In genomic region chr6:162211777-162212176, GRCh38 we compare ENCODE assay signal across 28 cellular contexts.
"Had no signal": no experiment of that assay in that cellular context is flagged by ENCODE, and none has a peak within 500 bp of the region (broad histone marks: within the 10 kb centered on the region; RNA-seq: fewer than 3 reads in every experiment).

No MANE protein-coding gene starts in this region.

- H3K9me3 Mint-ChIP-seq: type B pancreatic cell had no signal

- DNase-seq: stimulated activated CD4-positive, alpha-beta T cell treated with anti-CD3 and anti-CD28 coated beads, Interleukin-2, amount 100 ng/mL, for 48 hours; stimulated activated CD4-positive, alpha-beta T cell treated with anti-CD3 and anti-CD28 coated beads, Interleukin-4, amount 100 ng/mL, for 1 hour; stimulated activated CD4-positive, alpha-beta T cell treated with anti-CD3 and anti-CD28 coated beads, Interleukin-4, amount 100 ng/mL, for 24 hours; stimulated activated CD4-positive, alpha-beta T cell treated with anti-CD3 and anti-CD28 coated beads, Interleukin-4, amount 100 ng/mL, for 4 hours; stimulated activated CD8-positive, alpha-beta memory T cell treated with anti-CD3 and anti-CD28 coated beads, Interleukin-4, amount 100 ng/mL, for 48 hours; stimulated activated naive B cell treated with anti-CD40 and anti-IgM and Interleukin-4, amounts not matched to agents 10 μg/mL and 1 μg/mL and 100 μg/mL, for 72 hours; stimulated activated naive CD4-positive, alpha-beta T cell; stimulated activated naive CD4-positive, alpha-beta T cell treated with Interleukin-2 at 50 U/mL for 16 hours; stimulated activated naive CD8-positive, alpha-beta T cell treated with anti-CD3 and anti-CD28 coated beads, Interleukin-15, amount 100 ng/mL, for 72 hours; stimulated activated naive CD8-positive, alpha-beta T cell treated with anti-CD3 and anti-CD28 coated beads, Interleukin-15, Interleukin-2, amounts not matched to agents 100 U/mL and 50 U/mL, for 24 hours; stomach; substantia nigra; testis; tibial artery; transverse colon; upper lobe of left lung; upper lobe of right lung; uterus had no signal

- H3K36me3 Mint-ChIP-seq: stimulated activated effector memory CD8-positive, alpha-beta T cell treated with anti-CD3 and anti-CD28 coated beads, Interleukin-12 subunit alpha, Interleukin-12 subunit beta, amount 100 ng/mL, for 72 hours; stimulated activated memory B cell treated with anti-CD40 and anti-IgM and Interleukin-4, amounts not matched to agents 10 μg/mL and 1 μg/mL and 100 μg/mL, for 72 hours had no signal

- H3K4me1 ChIP-seq: suprapubic skin, testis, thyroid gland, tibial artery, tibial nerve, transverse colon, upper lobe of left lung, upper lobe of right lung, uterus, vagina had no signal

- H3K27me3 Mint-ChIP-seq: stimulated activated memory B cell treated with anti-CD40 and anti-IgM and Interleukin-4, amounts not matched to agents 10 μg/mL and 1 μg/mL and 100 μg/mL, for 72 hours; stimulated activated naive B cell treated with anti-CD40 and anti-IgM and Interleukin-4, amounts not matched to agents 10 μg/mL and 1 μg/mL and 100 μg/mL, for 72 hours; stimulated activated naive CD8-positive, alpha-beta T cell treated with anti-CD3 and anti-CD28 coated beads, Interleukin-15, amount 100 ng/mL, for 72 hours; stimulated activated naive CD8-positive, alpha-beta T cell treated with anti-CD3 and anti-CD28 coated beads, Interleukin-15, Interleukin-2, amounts not matched to agents 100 ng/mL and 50 ng/mL, for 24 hours; type B pancreatic cell had no signal

- ATAC-seq: stimulated activated effector memory CD8-positive, alpha-beta T cell treated with anti-CD3 and anti-CD28 coated beads, Interleukin-12 subunit alpha, Interleukin-12 subunit beta, amount 100 ng/mL, for 72 hours; stimulated activated memory B cell treated with anti-CD40 and anti-IgM and Interleukin-4, amounts not matched to agents 10 μg/mL and 1 μg/mL and 100 μg/mL, for 72 hours; stimulated activated naive B cell treated with anti-CD40 and anti-IgM and Interleukin-4, amounts not matched to agents 10 μg/mL and 1 μg/mL and 100 μg/mL, for 72 hours; stimulated activated naive CD8-positive, alpha-beta T cell treated with anti-CD3 and anti-CD28 coated beads, Interleukin-15, amount 100 ng/mL, for 72 hours; stimulated activated naive CD8-positive, alpha-beta T cell treated with anti-CD3 and anti-CD28 coated beads, Interleukin-15, Interleukin-2, amounts not matched to agents 100 U/mL and 50 U/mL, for 24 hours; upper lobe of right lung had no signal

- H3K9me3 ChIP-seq: stomach, suprapubic skin, testis, thoracic aorta, thyroid gland, tibial artery, transverse colon, upper lobe of left lung, upper lobe of right lung, uterus, vagina had no signal

- FAIRE-seq: urothelium cell line had no signal

- H3K27me3 ChIP-seq: stomach, suprapubic skin, testis, thyroid gland, tibial artery, tibial nerve, transverse colon, upper lobe of left lung, upper lobe of right lung, uterus, vagina had no signal

- H3K36me3 ChIP-seq: stomach, suprapubic skin, thoracic aorta, thyroid gland, tibial artery, tibial nerve, transverse colon, upper lobe of left lung, upper lobe of right lung, uterus, vagina had no signal

- H3K4me1 Mint-ChIP-seq: stimulated activated effector memory CD8-positive, alpha-beta T cell treated with anti-CD3 and anti-CD28 coated beads, Interleukin-12 subunit alpha, Interleukin-12 subunit beta, amount 100 ng/mL, for 72 hours; stimulated activated memory B cell treated with anti-CD40 and anti-IgM and Interleukin-4, amounts not matched to agents 10 μg/mL and 1 μg/mL and 100 μg/mL, for 72 hours; stimulated activated naive B cell treated with anti-CD40 and anti-IgM and Interleukin-4, amounts not matched to agents 10 μg/mL and 1 μg/mL and 100 μg/mL, for 72 hours; stimulated activated naive CD8-positive, alpha-beta T cell treated with anti-CD3 and anti-CD28 coated beads, Interleukin-15, amount 100 ng/mL, for 72 hours had no signal

- H3K4me3 ChIP-seq: stomach, suprapubic skin, testis, thoracic aorta, thyroid gland, tibial artery, tibial nerve, transverse colon, upper lobe of left lung, upper lobe of right lung, uterus, vagina had no signal

- H3K27ac Mint-ChIP-seq: stimulated activated effector memory CD8-positive, alpha-beta T cell treated with anti-CD3 and anti-CD28 coated beads, Interleukin-12 subunit alpha, Interleukin-12 subunit beta, amount 100 ng/mL, for 72 hours; stimulated activated memory B cell treated with anti-CD40 and anti-IgM and Interleukin-4, amounts not matched to agents 10 μg/mL and 1 μg/mL and 100 μg/mL, for 72 hours; stimulated activated naive B cell treated with anti-CD40 and anti-IgM and Interleukin-4, amounts not matched to agents 10 μg/mL and 1 μg/mL and 100 μg/mL, for 72 hours; stimulated activated naive CD8-positive, alpha-beta T cell treated with anti-CD3 and anti-CD28 coated beads, Interleukin-15, amount 100 ng/mL, for 72 hours; stimulated activated naive CD8-positive, alpha-beta T cell treated with anti-CD3 and anti-CD28 coated beads, Interleukin-15, Interleukin-2, amounts not matched to agents 100 ng/mL and 50 ng/mL, for 24 hours; type B pancreatic cell had no signal

- H3K4me3 Mint-ChIP-seq: stimulated activated effector memory CD8-positive, alpha-beta T cell treated with anti-CD3 and anti-CD28 coated beads, Interleukin-12 subunit alpha, Interleukin-12 subunit beta, amount 100 ng/mL, for 72 hours; stimulated activated memory B cell treated with anti-CD40 and anti-IgM and Interleukin-4, amounts not matched to agents 10 μg/mL and 1 μg/mL and 100 μg/mL, for 72 hours; stimulated activated naive B cell treated with anti-CD40 and anti-IgM and Interleukin-4, amounts not matched to agents 10 μg/mL and 1 μg/mL and 100 μg/mL, for 72 hours; stimulated activated naive CD8-positive, alpha-beta T cell treated with anti-CD3 and anti-CD28 coated beads, Interleukin-15, amount 100 ng/mL, for 72 hours; stimulated activated naive CD8-positive, alpha-beta T cell treated with anti-CD3 and anti-CD28 coated beads, Interleukin-15, Interleukin-2, amounts not matched to agents 100 ng/mL and 50 ng/mL, for 24 hours; type B pancreatic cell had no signal

- H3K27ac ChIP-seq: stomach, suprapubic skin, thoracic aorta, thyroid gland, tibial artery, tibial nerve, transverse colon, upper lobe of left lung, upper lobe of right lung, uterus, vagina had no signal
